7 cellular contexts compared by ENCODE assay signal in genomic region chr13:95833713-95834112, GRCh38.
DNase-seq lines count a peak whose midpoint lies in the region; ATAC-seq lines count a peak whose summit lies in the region.

No MANE protein-coding gene starts in this region.

- H3K27me3 ChIP-seq in GM23248 (replicated peaks; ENCODE audit: insufficient read depth): no peaks in the 10 kb centered on the region

- H3K79me2 ChIP-seq in GM23248 (ENCODE audit: insufficient read depth): no peaks in the 10 kb centered on the region

- no peaks in the 10 kb centered on the region for H3K9me3 ChIP-seq in GM23248 (ENCODE audit: low read depth)

- no peaks in the 10 kb centered on the region for H3K9me2 ChIP-seq in GM23248 (ENCODE audit: insufficient read depth)

- peak; percentile 55 for ATAC-seq in esophagus mucosa
- ATAC-seq in GM21576 (IDR thresholded peaks at IDR 0.05; ENCODE audit: unreplicated experiment): no peak

- WGBS in GM23248 (ENCODE audit: low coverage in 1 of 2, low lambda C conversion rate in 2 of 2, missing lambda C conversion rate in 2 of 2), 2 experiments: 46 to 58% methylated on average over 2 of the region's 2 CpGs

- DNase-seq in GM23248 (peak; percentile 42), NCI-H69 (lab: John Stamatoyannopoulos, UW) (peak; percentile 29), non-pigmented ciliary epithelial cell (ENCODE audit: low read depth) (peak; percentile 8), UCSD-AML1 (lab: John Stamatoyannopoulos, UW; ENCODE audit: unreplicated experiment) (no peak), NCI-H226 (no peak)

- no peak overlapping the region for H3K4me3 ChIP-seq in GM23248

- in situ Hi-C loops in GM23248 (cut with MboI): loop anchor here (25.0 kb wide), 1 partner anchor 221 kb away; no protein-coding TSS in a partner anchor

- H3F3A ChIP-seq in GM23248 (ENCODE audit: insufficient read depth): no peaks in the 10 kb centered on the region

- H3K27ac ChIP-seq in GM23248: no peak overlapping the region

- peaks cover 13% of the 10 kb centered on the region for H3K4me1 ChIP-seq in GM23248 (ENCODE audit: insufficient read depth)

- no peaks in the 10 kb centered on the region for H4K20me1 ChIP-seq in GM23248 (ENCODE audit: insufficient read depth)

- no peak overlapping the region for H3K4me2 ChIP-seq in GM23248 (ENCODE audit: unreplicated experiment)

- no peak overlapping the region for H2AFZ ChIP-seq in GM23248

- no peak overlapping the region for H3K9ac ChIP-seq in GM23248

- no peaks in the 10 kb centered on the region for H3K36me3 ChIP-seq in GM23248 (ENCODE audit: low read depth)

Comparison
In these comparisons a context has a peak if more than half of its experiments do, and no peak if none do; other contexts are left out.
1. DNase-seq: peak in GM23248 (single experiment), NCI-H69 (single experiment) and non-pigmented ciliary epithelial cell (single experiment); none in UCSD-AML1 (single experiment) and NCI-H226 (single experiment).